ENCODE assay signal across 25 cellular contexts in the genomic region with DNA sequence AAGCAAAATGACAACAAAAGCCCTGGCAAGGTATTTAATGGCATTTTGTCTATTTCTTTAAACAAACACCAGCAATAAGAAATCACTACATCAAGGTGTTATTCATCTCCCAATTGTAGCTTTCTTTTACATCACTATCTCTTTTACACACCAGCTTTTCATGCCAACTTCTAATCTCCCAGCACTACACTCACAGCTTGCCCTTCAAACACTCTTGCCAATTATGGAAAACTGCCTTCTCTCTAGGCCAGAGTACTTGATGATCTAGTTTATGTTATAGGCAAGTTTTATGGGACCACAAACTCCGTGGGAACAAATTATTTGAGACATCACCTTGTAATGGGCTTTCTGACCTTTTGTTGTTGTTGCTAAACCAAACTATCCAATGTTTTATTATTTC.
DNase-seq lines count a peak whose midpoint lies in the region; ATAC-seq, FAIRE-seq and TF ChIP-seq lines count a peak whose summit lies in the region.
"Had no signal": no experiment of that assay in that cellular context is flagged by ENCODE, and none has a peak within 500 bp of the region (broad histone marks: within the 10 kb centered on the region; RNA-seq: fewer than 3 reads in every experiment).

No MANE protein-coding gene starts in this region.

- no peaks in the 10 kb centered on the region for H4K20me1 ChIP-seq in neural cell (ENCODE audit: insufficient read depth)
- H4K20me1 ChIP-seq: BLaER1 had no signal

- peak; percentile 52 for FAIRE-seq in GM12891 (lab: Jason Lieb, UNC)
- FAIRE-seq: A204.1, GM12878 had no signal

- TF ChIP-seq RAD21 in neural cell (conservative IDR thresholded peaks at IDR 0.05), result no peak

- H3K4me2 ChIP-seq in neural cell (ENCODE audit: low read length), result no peak overlapping the region
- H3K4me2 ChIP-seq: BLaER1 had no signal

- DNase-seq in left ventricle myocardium inferior (no peak), right atrium auricular region (ENCODE audit: low spot score) (no peak), GM12891 (ENCODE audit: insufficient read length, low spot score) (no peak), M059J (ENCODE audit: low read depth) (peak; percentile 1)
- no peak for DNase-seq in activated CD4-positive, alpha-beta T cell treated with anti-CD3 and anti-CD28 coated beads for 4 hours
- DNase-seq: 8988T; ACHN; BE2C; C1 segment of cervical spinal cord; CD4-positive, alpha-beta memory T cell; CD4-positive, CD25-positive, alpha-beta regulatory T cell; CD8-positive, alpha-beta memory T cell; COR-L47; DMS 273 treated with DMSO at 0.1 percent for 48 hours; DMS153; DMS53; DMS79; DND-41; EL; GDM1 had no signal

- H3K9ac ChIP-seq in neural cell (ENCODE audit: low read length), result peak overlapping the region; percentile 9
- H3K9ac ChIP-seq: BLaER1 had no signal

- H3K9me2 ChIP-seq in neural cell (ENCODE audit: insufficient read depth, low read length), result no peaks in the 10 kb centered on the region

- H3F3A ChIP-seq in neural cell (ENCODE audit: insufficient read depth, low read length, poor library complexity, severe bottlenecking), result no peaks in the 10 kb centered on the region

- H2AFZ ChIP-seq in neural cell (ENCODE audit: low read depth, low read length), result no peak overlapping the region

- H3K9me3 ChIP-seq in left ventricle myocardium inferior (replicated peaks), result no peaks in the 10 kb centered on the region
- no peaks in the 10 kb centered on the region for H3K9me3 ChIP-seq in right atrium auricular region
- H3K9me3 ChIP-seq in neural cell (ENCODE audit: low read length), result no peaks in the 10 kb centered on the region
- H3K9me3 ChIP-seq: BE2C, BLaER1 had no signal

- no peak for ATAC-seq in GM21723 (IDR thresholded peaks at IDR 0.05; ENCODE audit: unreplicated experiment)
- ATAC-seq: GM12878 had no signal

- H3K27me3 ChIP-seq in left ventricle myocardium inferior (ENCODE audit: low read depth) (no peaks in the 10 kb centered on the region), right atrium auricular region (no peaks in the 10 kb centered on the region), neural cell (ENCODE audit: insufficient read depth, low read depth, low read length) (no peaks in the 10 kb centered on the region)
- H3K27me3 ChIP-seq: BE2C, BLaER1 had no signal

- no peak for TF ChIP-seq CTCF in left ventricle myocardium inferior (IDR thresholded peaks at IDR 0.05; ENCODE audit: borderline replicate concordance)
- TF ChIP-seq CTCF in right atrium auricular region (IDR thresholded peaks at IDR 0.05), result no peak
- no peak for TF ChIP-seq CTCF in neural cell (IDR thresholded peaks at IDR 0.05; ENCODE audit: poor library complexity, severe bottlenecking)

- H3K36me3 ChIP-seq in left ventricle myocardium inferior, result no peaks in the 10 kb centered on the region
- no peaks in the 10 kb centered on the region for H3K36me3 ChIP-seq in right atrium auricular region
- no peaks in the 10 kb centered on the region for H3K36me3 ChIP-seq in neural cell (ENCODE audit: insufficient read depth, low read length)
- H3K36me3 ChIP-seq: BE2C, BLaER1 had no signal

- H3K4me3 ChIP-seq in left ventricle myocardium inferior, result no peak overlapping the region
- H3K4me3 ChIP-seq in right atrium auricular region, result no peak overlapping the region
- no peak overlapping the region for H3K4me3 ChIP-seq in neural cell (ENCODE audit: low read length)
- H3K4me3 ChIP-seq: BLaER1, GM12878 had no signal

- no peak for TF ChIP-seq EP300 in neural cell (conservative IDR thresholded peaks at IDR 0.05; ENCODE audit: poor library complexity, severe bottlenecking)

- H3K27ac ChIP-seq in left ventricle myocardium inferior (replicated peaks) (peak overlapping the region; percentile 7), right atrium auricular region (peak overlapping the region in 1 of 2 donors; percentile 16), neural cell (ENCODE audit: low read length) (peak overlapping the region; percentile 79)
- H3K27ac ChIP-seq: BLaER1 had no signal

- H3K79me2 ChIP-seq in neural cell (replicated peaks; ENCODE audit: insufficient read depth, low read length), result no peaks in the 10 kb centered on the region

- intact Hi-C loops in left ventricle myocardium inferior (cut with micrococcal nuclease), result no loop called here

- H3K4me1 ChIP-seq in left ventricle myocardium inferior (peaks cover 8% of the 10 kb centered on the region), right atrium auricular region (no peaks in the 10 kb centered on the region)
- H3K4me1 ChIP-seq: BE2C had no signal

- TF ChIP-seq POLR2A in GM12891 (IDR thresholded peaks at IDR 0.05; ENCODE audit: low read depth, low read length), result no peak

TF ChIP-seq in GM12891, 5 proteins besides CTCF, POLR2A, EP300 and RAD21:
- TF ChIP-seq TAF1 (IDR thresholded peaks at IDR 0.05; ENCODE audit: low read depth, low read length) (no peak), SPI1 (IDR thresholded peaks at IDR 0.05; ENCODE audit: low read depth, low read length) (no peak), POLR2AphosphoS5 (IDR thresholded peaks at IDR 0.05; ENCODE audit: low read depth, low read length) (no peak), PAX5 (IDR thresholded peaks at IDR 0.05; ENCODE audit: insufficient read depth, low read length, severe bottlenecking) (no peak)

TF ChIP-seq in neural cell, 6 proteins besides CTCF, POLR2A, EP300 and RAD21:
- TF ChIP-seq TAF1 (IDR thresholded peaks at IDR 0.05; ENCODE audit: low read depth) (no peak), SMC3 (conservative IDR thresholded peaks at IDR 0.05; ENCODE audit: poor library complexity) (no peak), MXI1 (conservative IDR thresholded peaks at IDR 0.05; ENCODE audit: poor library complexity, severe bottlenecking) (no peak), POLR2AphosphoS5 (IDR thresholded peaks at IDR 0.05) (no peak), EZH2 (IDR thresholded peaks at IDR 0.05; ENCODE audit: borderline replicate concordance, insufficient read depth, low read length, poor library complexity, severe bottlenecking) (no peak)
- TF ChIP-seq, protein P1, sequence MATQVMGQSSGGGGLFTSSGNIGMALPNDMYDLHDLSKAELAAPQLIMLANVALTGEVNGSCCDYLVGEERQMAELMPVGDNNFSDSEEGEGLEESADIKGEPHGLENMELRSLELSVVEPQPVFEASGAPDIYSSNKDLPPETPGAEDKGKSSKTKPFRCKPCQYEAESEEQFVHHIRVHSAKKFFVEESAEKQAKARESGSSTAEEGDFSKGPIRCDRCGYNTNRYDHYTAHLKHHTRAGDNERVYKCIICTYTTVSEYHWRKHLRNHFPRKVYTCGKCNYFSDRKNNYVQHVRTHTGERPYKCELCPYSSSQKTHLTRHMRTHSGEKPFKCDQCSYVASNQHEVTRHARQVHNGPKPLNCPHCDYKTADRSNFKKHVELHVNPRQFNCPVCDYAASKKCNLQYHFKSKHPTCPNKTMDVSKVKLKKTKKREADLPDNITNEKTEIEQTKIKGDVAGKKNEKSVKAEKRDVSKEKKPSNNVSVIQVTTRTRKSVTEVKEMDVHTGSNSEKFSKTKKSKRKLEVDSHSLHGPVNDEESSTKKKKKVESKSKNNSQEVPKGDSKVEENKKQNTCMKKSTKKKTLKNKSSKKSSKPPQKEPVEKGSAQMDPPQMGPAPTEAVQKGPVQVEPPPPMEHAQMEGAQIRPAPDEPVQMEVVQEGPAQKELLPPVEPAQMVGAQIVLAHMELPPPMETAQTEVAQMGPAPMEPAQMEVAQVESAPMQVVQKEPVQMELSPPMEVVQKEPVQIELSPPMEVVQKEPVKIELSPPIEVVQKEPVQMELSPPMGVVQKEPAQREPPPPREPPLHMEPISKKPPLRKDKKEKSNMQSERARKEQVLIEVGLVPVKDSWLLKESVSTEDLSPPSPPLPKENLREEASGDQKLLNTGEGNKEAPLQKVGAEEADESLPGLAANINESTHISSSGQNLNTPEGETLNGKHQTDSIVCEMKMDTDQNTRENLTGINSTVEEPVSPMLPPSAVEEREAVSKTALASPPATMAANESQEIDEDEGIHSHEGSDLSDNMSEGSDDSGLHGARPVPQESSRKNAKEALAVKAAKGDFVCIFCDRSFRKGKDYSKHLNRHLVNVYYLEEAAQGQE (IDR thresholded peaks at IDR 0.05; ENCODE audit: borderline replicate concordance), result no peak
TF ChIP-seq in neural cell: peak in this region for 0.
